Comparison of ENCODE assay signal across 9 cellular contexts in genomic region chr16:52068447-52069074, GRCh38.
DNase-seq lines count a peak whose midpoint lies in the region; ATAC-seq and TF ChIP-seq lines count a peak whose summit lies in the region.
"Had no signal": no experiment of that assay in that cellular context is flagged by ENCODE, and none has a peak within 500 bp of the region (broad histone marks: within the 10 kb centered on the region; RNA-seq: fewer than 3 reads in every experiment).

No MANE protein-coding gene starts in this region.

- H3K4me1 ChIP-seq in esophagus muscularis mucosa (no peaks in the 10 kb centered on the region), gastroesophageal sphincter (no peaks in the 10 kb centered on the region)

- TF ChIP-seq EP300 in esophagus muscularis mucosa (IDR thresholded peaks at IDR 0.05) (no peak), gastroesophageal sphincter (IDR thresholded peaks at IDR 0.05) (no peak)

- H3K27me3 Mint-ChIP-seq in HFFc6 (ENCODE audit: insufficient read depth), result no peaks in the 10 kb centered on the region

- no peak overlapping the region for H3K27ac Mint-ChIP-seq in HFFc6
- H3K27ac Mint-ChIP-seq: activated naive CD8-positive, alpha-beta T cell had no signal

- H3K27ac ChIP-seq in esophagus muscularis mucosa (replicated peaks in 1 of 4), result no peak overlapping the region
- H3K27ac ChIP-seq in coronary artery, result no peak overlapping the region
- H3K27ac ChIP-seq in gastroesophageal sphincter, result no peak overlapping the region

- H3K36me3 Mint-ChIP-seq in HFFc6 (ENCODE audit: low read depth), result no peaks in the 10 kb centered on the region
- H3K36me3 Mint-ChIP-seq: activated naive CD8-positive, alpha-beta T cell had no signal

- DNase-seq in HFFc6, result peak; percentile 18
- DNase-seq in NCI-H69 (lab: John Stamatoyannopoulos, UW), result peak; percentile 88
- peak; percentile 26 for DNase-seq in esophagus muscularis mucosa (ENCODE audit: extremely low spot score)
- DNase-seq in pons (ENCODE audit: low spot score), result peak; percentile 84
- DNase-seq in epidermal melanocyte (ENCODE audit: insufficient read length, low spot score), result no peak
- no peak for DNase-seq in coronary artery (ENCODE audit: low spot score)
- DNase-seq in activated CD4-positive, alpha-beta T cell treated with anti-CD3 and anti-CD28 coated beads for 4 hours, result no peak

- H3K36me3 ChIP-seq in esophagus muscularis mucosa (no peaks in the 10 kb centered on the region), gastroesophageal sphincter (no peaks in the 10 kb centered on the region)

- H3K9me3 ChIP-seq in esophagus muscularis mucosa (peaks cover 0 to 5% (median 0%) of the 10 kb centered on the region in 4 donors), gastroesophageal sphincter (no peaks in the 10 kb centered on the region)

- H3K4me3 Mint-ChIP-seq in HFFc6, result no peak overlapping the region
- H3K4me3 Mint-ChIP-seq: activated naive CD8-positive, alpha-beta T cell had no signal

- intact Hi-C loops in esophagus muscularis mucosa (cut with DNase I), result no loop called here

- TF ChIP-seq POLR2A in esophagus muscularis mucosa (IDR thresholded peaks at IDR 0.05; ENCODE audit: low read depth) (no peak), gastroesophageal sphincter (IDR thresholded peaks at IDR 0.05) (no peak)

- H3K4me3 ChIP-seq in esophagus muscularis mucosa, result no peak overlapping the region
- H3K4me3 ChIP-seq in coronary artery, result no peak overlapping the region
- H3K4me3 ChIP-seq in gastroesophageal sphincter, result no peak overlapping the region

- H3K9me3 Mint-ChIP-seq in HFFc6, result peaks cover 20% of the 10 kb centered on the region

- TF ChIP-seq CTCF in HFFc6 (IDR thresholded peaks at IDR 0.05) (peak; percentile 23; the same call in 1 of the 2 replicates), esophagus muscularis mucosa (IDR thresholded peaks at IDR 0.05) (no peak), coronary artery (IDR thresholded peaks at IDR 0.05) (no peak), gastroesophageal sphincter (IDR thresholded peaks at IDR 0.05) (no peak)

- no peak for ATAC-seq in gastroesophageal sphincter

- 29% methylated on average over 8 of the region's 8 CpGs for WGBS in esophagus muscularis mucosa
- 17 to 28% methylated on average over 7 of the region's 8 CpGs for WGBS in gastroesophageal sphincter (ENCODE audit: low coverage in 1 of 2), 2 donors

- H3K4me1 Mint-ChIP-seq in HFFc6 (ENCODE audit: low read depth), result no peaks in the 10 kb centered on the region

- H3K27me3 ChIP-seq in esophagus muscularis mucosa (no peaks in the 10 kb centered on the region), gastroesophageal sphincter (no peaks in the 10 kb centered on the region)

Comparison
In these comparisons a context has a peak if more than half of its experiments do, and no peak if none do; other contexts are left out.
1. DNase-seq: peak in HFFc6 (single experiment), NCI-H69 (single experiment), esophagus muscularis mucosa (single experiment) and pons (single experiment); none in epidermal melanocyte (single experiment), coronary artery (single experiment) and activated CD4-positive, alpha-beta T cell treated with anti-CD3 and anti-CD28 coated beads for 4 hours (0 of 2).